Comparison of ENCODE assay signal across 1 cellular context in genomic region chr7:95843286-95843685, GRCh38.
TF ChIP-seq lines count a peak whose summit lies in the region.

No MANE protein-coding gene starts in this region.

TF ChIP-seq in GM12878, 131 proteins besides CTCF, POLR2A, EP300 and RAD21 (continued from another document):
- TF ChIP-seq IRF5 (IDR thresholded peaks at IDR 0.05; ENCODE audit: borderline replicate concordance) = no peak
- no peak for TF ChIP-seq E2F8 (IDR thresholded peaks at IDR 0.05; ENCODE audit: low read depth, partially characterized antibody)
- TF ChIP-seq MTA2 (IDR thresholded peaks at IDR 0.05; ENCODE audit: low read depth) = no peak
- TF ChIP-seq ZNF687 (IDR thresholded peaks at IDR 0.05) = no peak
- TF ChIP-seq JUND (IDR thresholded peaks at IDR 0.05; ENCODE audit: low read depth, low read length) = no peak
- no peak for TF ChIP-seq NFIC (IDR thresholded peaks at IDR 0.05; ENCODE audit: low read depth, low read length)
- TF ChIP-seq HSF1 (IDR thresholded peaks at IDR 0.05; ENCODE audit: low read depth, low read length) = no peak
- no peak for TF ChIP-seq POLR2AphosphoS2 (IDR thresholded peaks at IDR 0.05; ENCODE audit: low read depth, low read length)
- TF ChIP-seq EGR1 (IDR thresholded peaks at IDR 0.05; ENCODE audit: borderline replicate concordance in 1 of 2, low read depth in 2 of 2, low read length in 2 of 2) = no peak
- no peak for TF ChIP-seq TCF12 (IDR thresholded peaks at IDR 0.05; ENCODE audit: low read depth, low read length)
- no peak for TF ChIP-seq ZNF592 (IDR thresholded peaks at IDR 0.05)
